ENCODE assay signal across 19 cellular contexts in genomic region chr2:160423141-160423540, GRCh38.
"Had no signal": no experiment of that assay in that cellular context is flagged by ENCODE, and none has a peak within 500 bp of the region (broad histone marks: within the 10 kb centered on the region; RNA-seq: fewer than 3 reads in every experiment).

No MANE protein-coding gene starts in this region.

- H3K36me3 Mint-ChIP-seq: stimulated activated naive B cell treated with anti-CD40 and anti-IgM and Interleukin-4, amounts not matched to agents 10 μg/mL and 1 μg/mL and 100 μg/mL, for 72 hours had no signal

- H3K9me3 Mint-ChIP-seq: activated B cell treated with CpG ODN at 0.5 μM for 24 hours; activated T-cell treated with anti-CD3 and anti-CD28 coated beads, Interleukin-2, amount 50 U/mL, for 4 hours; stimulated activated naive B cell treated with anti-CD40 and anti-IgM and Interleukin-4, amounts not matched to agents 10 μg/mL and 1 μg/mL and 100 μg/mL, for 72 hours had no signal

- H3K9me3 ChIP-seq: body of pancreas, neutrophil, transverse colon, vagina had no signal

- H3K27ac Mint-ChIP-seq: activated B cell treated with CpG ODN at 0.5 μM for 24 hours; stimulated activated naive B cell treated with anti-CD40 and anti-IgM and Interleukin-4, amounts not matched to agents 10 μg/mL and 1 μg/mL and 100 μg/mL, for 72 hours had no signal

- H3K4me3 Mint-ChIP-seq: activated B cell treated with CpG ODN at 0.5 μM for 24 hours; activated CD8-positive, alpha-beta memory T cell treated with anti-CD3 and anti-CD28 coated beads, Interleukin-2, amount 10 ng/mL, durations not matched to agents 7 days and 5 days; activated T-cell treated with anti-CD3 and anti-CD28 coated beads, Interleukin-2, amount 50 U/mL, for 4 hours; stimulated activated naive B cell treated with anti-CD40 and anti-IgM and Interleukin-4, amounts not matched to agents 10 μg/mL and 1 μg/mL and 100 μg/mL, for 72 hours had no signal

- ATAC-seq: activated CD8-positive, alpha-beta memory T cell treated with anti-CD3 and anti-CD28 coated beads, Interleukin-2, amount 10 ng/mL, durations not matched to agents 7 days and 5 days; activated T-cell treated with anti-CD3 and anti-CD28 coated beads, Interleukin-2, amount 50 U/mL, for 4 hours; body of pancreas; stimulated activated naive B cell treated with anti-CD40 and anti-IgM and Interleukin-4, amounts not matched to agents 10 μg/mL and 1 μg/mL and 100 μg/mL, for 72 hours; T-helper 17 cell had no signal

- DNase-seq: activated B cell treated with CpG ODN at 0.5 μM for 24 hours; activated CD4-positive, alpha-beta T cell treated with anti-CD3 and anti-CD28 coated beads for 48 hours; activated CD8-positive, alpha-beta memory T cell treated with anti-CD3 and anti-CD28 coated beads, Interleukin-2, amount 10 ng/mL, durations not matched to agents 7 days and 5 days; activated T-cell treated with anti-CD3 and anti-CD28 coated beads, Interleukin-2, amount 50 U/mL, for 4 hours; amniotic stem cell; body of pancreas; caudate nucleus; cortex of kidney; effector CD4-positive, alpha-beta T cell; foreskin melanocyte; midbrain; stimulated activated CD4-positive, alpha-beta T cell treated with anti-CD3 and anti-CD28 coated beads, Interleukin-15, amount 100 ng/mL, for 24 hours; stimulated activated CD4-positive, alpha-beta T cell treated with anti-CD3 and anti-CD28 coated beads, Interleukin-4, amount 100 ng/mL, for 1 hour; stimulated activated naive B cell treated with anti-CD40 and anti-IgM and Interleukin-4, amounts not matched to agents 10 μg/mL and 1 μg/mL and 100 μg/mL, for 72 hours; T-helper 17 cell; transverse colon had no signal

- H3K27me3 ChIP-seq: body of pancreas, neutrophil, vagina had no signal

- H3K27ac ChIP-seq: body of pancreas, neutrophil, transverse colon, vagina had no signal

- H3K4me3 ChIP-seq: body of pancreas, lung, transverse colon, vagina had no signal

- H3K4me1 ChIP-seq: body of pancreas had no signal

- H3K27me3 Mint-ChIP-seq: activated CD8-positive, alpha-beta memory T cell treated with anti-CD3 and anti-CD28 coated beads, Interleukin-2, amount 10 ng/mL, durations not matched to agents 7 days and 5 days; T-helper 17 cell had no signal

- H3K36me3 ChIP-seq: neutrophil, transverse colon, vagina had no signal
